22 cellular contexts compared by ENCODE assay signal in the genomic region with DNA sequence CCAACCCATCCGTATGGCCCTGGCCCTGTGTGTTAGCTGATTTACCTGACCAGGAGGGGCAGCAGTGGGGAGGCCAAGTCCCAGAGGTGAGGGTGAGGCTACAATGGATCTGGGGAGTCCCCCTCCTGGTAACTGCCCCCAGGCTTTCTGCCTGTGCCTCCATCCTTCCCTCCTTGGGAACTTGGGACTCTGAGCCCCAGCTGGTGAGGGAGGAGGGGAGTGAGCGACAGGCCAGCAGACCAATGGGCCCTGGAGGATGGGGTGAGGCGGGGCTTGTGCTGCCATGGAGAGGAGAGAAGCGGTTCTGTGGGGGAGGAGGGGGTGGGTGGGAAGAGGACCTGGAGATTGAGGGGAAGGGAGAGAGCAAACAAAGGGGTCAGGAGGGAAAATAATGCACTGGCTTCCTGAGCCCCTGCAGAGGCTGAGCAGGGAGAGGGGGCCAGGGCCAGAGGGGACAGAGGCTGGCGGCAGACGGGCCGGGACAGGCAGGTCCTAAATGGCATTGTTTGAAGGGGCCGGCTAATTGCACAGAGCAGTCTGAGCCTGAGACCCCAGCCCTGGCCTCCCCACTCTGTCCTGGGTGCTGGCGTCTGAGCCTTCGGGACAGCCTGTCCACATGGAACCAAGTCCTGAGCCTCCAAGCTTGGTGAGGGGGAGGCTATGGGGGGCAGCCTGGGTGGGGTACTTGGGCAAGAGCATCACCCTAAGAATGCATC. TPM values are rescaled to one million over a fixed set of nuclear protein-coding genes. Genes with fewer than 3 reads are reported as not detected.
A peak's percentile ranks its signal among the peaks of the same experiment; 100 is the strongest.
DNase-seq lines count a peak whose midpoint lies in the region; ATAC-seq and TF ChIP-seq lines count a peak whose summit lies in the region.
"Had no signal": no experiment of that assay in that cellular context is flagged by ENCODE, and none has a peak within 500 bp of the region (broad histone marks: within the 10 kb centered on the region; RNA-seq: fewer than 3 reads in every experiment).

No MANE protein-coding gene starts in this region.

- no peak for TF ChIP-seq POLR2A in erythroblast (IDR thresholded peaks at IDR 0.05; ENCODE audit: low read length)

- H3K56ac ChIP-seq in mesendoderm (ENCODE audit: low read length), result peak overlapping the region; percentile 74

- H3K4me1 Mint-ChIP-seq in WTC11, result peaks cover 75% of the 10 kb centered on the region

- H3K4me3 ChIP-seq in BLaER1, result no peak overlapping the region
- H3K4me3 ChIP-seq in HUES64 (ENCODE audit: low read length), result no peak overlapping the region
- no peak overlapping the region for H3K4me3 ChIP-seq in mesendoderm (ENCODE audit: low read length)
- H3K4me3 ChIP-seq: breast epithelium, esophagus squamous epithelium, heart left ventricle had no signal

- CTCF ChIA-PET in WTC11 (lab: Charles Lee), result interaction anchor here (0.9 to 6.2 kb wide), 16 partner anchors 9 to 241 kb away, joined by 3 to 138 read pairs (median 8); a partner anchor contains a TSS

- H3K36me3 Mint-ChIP-seq in WTC11, result peaks cover 64% of the 10 kb centered on the region
- H3K36me3 Mint-ChIP-seq: CD4-positive, alpha-beta memory T cell had no signal

- no peak for TF ChIP-seq CTCF in WTC11 (IDR thresholded peaks at IDR 0.05)

- no peak overlapping the region for H2AK5ac ChIP-seq in mesendoderm (ENCODE audit: low read length)

- H3K36me3 ChIP-seq in BLaER1 (peaks cover 4% of the 10 kb centered on the region; the same call in 1 of the 2 replicates), HUES64 (ENCODE audit: insufficient read depth, low read length) (peaks cover 92% of the 10 kb centered on the region), mesendoderm (ENCODE audit: control insufficient read depth, insufficient read depth, low read length) (peaks cover 14% of the 10 kb centered on the region)
- H3K36me3 ChIP-seq: breast epithelium, heart left ventricle had no signal

- no peak overlapping the region for H3K9ac ChIP-seq in BLaER1
- peak overlapping the region; percentile 9; the same call in 1 of the 2 replicates for H3K9ac ChIP-seq in HUES64 (ENCODE audit: low read depth, low read length)
- H3K9ac ChIP-seq in mesendoderm (ENCODE audit: low read length), result no peak overlapping the region

- ATAC-seq in WTC11 (peak; percentile 45), left cardiac atrium (no peak)
- ATAC-seq: activated T-helper 17 cell treated with anti-CD3 and anti-CD28 coated beads, Interleukin-2, amount 50 U/mL, for 72 hours; heart left ventricle had no signal

- H3K9me3 ChIP-seq in BLaER1, result no peaks in the 10 kb centered on the region
- no peaks in the 10 kb centered on the region for H3K9me3 ChIP-seq in HUES64 (ENCODE audit: insufficient read depth, low read depth, low read length)
- H3K9me3 ChIP-seq: breast epithelium, esophagus squamous epithelium, heart left ventricle had no signal

- H3K4ac ChIP-seq in mesendoderm (ENCODE audit: low read depth, low read length), result no peak overlapping the region

- POLR2A ChIA-PET in WTC11 (lab: Charles Lee), result interaction anchor here (0.7 to 1.5 kb wide), 6 partner anchors 15 to 104 kb away, joined by 3 to 7 read pairs (median 3); no protein-coding TSS in a partner anchor

- WGBS in HUES64, result 76% methylated on average over 10 of the region's 10 CpGs
- no CpG with 5 or more reads among the region's 10 CpGs for WGBS in mesendoderm (ENCODE audit: extremely low coverage, insufficient coverage, low lambda C conversion rate)

- H3K79me2 ChIP-seq in mesendoderm (ENCODE audit: control insufficient read depth, insufficient read depth, low read length), result peaks cover 57% of the 10 kb centered on the region

- peaks cover 27% of the 10 kb centered on the region for H3K79me1 ChIP-seq in mesendoderm (ENCODE audit: low read length)

- H3K4me2 ChIP-seq in BLaER1 (peak overlapping the region; percentile 70), mesendoderm (ENCODE audit: low read length) (no peak overlapping the region)

- H3K18ac ChIP-seq in mesendoderm (ENCODE audit: low read length), result no peak overlapping the region

- H2BK15ac ChIP-seq in mesendoderm (replicated peaks; ENCODE audit: low read depth), result no peak overlapping the region

- H4K5ac ChIP-seq in mesendoderm (ENCODE audit: low read length), result no peak overlapping the region

- H3K27me3 ChIP-seq in BLaER1 (no peaks in the 10 kb centered on the region), HUES64 (ENCODE audit: insufficient read depth, low read length) (no peaks in the 10 kb centered on the region), mesendoderm (ENCODE audit: insufficient read depth, low read length, poor library complexity) (no peaks in the 10 kb centered on the region)
- H3K27me3 ChIP-seq: breast epithelium, esophagus squamous epithelium, heart left ventricle had no signal

- DNase-seq in WTC11 (ENCODE audit: low spot score), result peak; percentile 81
- DNase-seq in mesendoderm, result peak; percentile 70
- DNase-seq in MV-4-11 (lab: John Stamatoyannopoulos, UW), result no peak
- DNase-seq in stimulated activated CD4-positive, alpha-beta T cell treated with anti-CD3 and anti-CD28 coated beads, Interleukin-15, amount 100 ng/mL, for 24 hours, result no peak
- DNase-seq in left cardiac atrium, result no peak
- no peak for DNase-seq in erythroblast (lab: John Stamatoyannopoulos, UW)
- DNase-seq: ACHN; activated CD4-positive, CD25-positive, alpha-beta regulatory T cell treated with anti-CD3 and anti-CD28 coated beads, Interleukin-2, amount 50 U/mL, for 72 hours; CD4-positive, alpha-beta memory T cell; dermis blood vessel endothelial cell; esophagus squamous epithelium; heart left ventricle; kidney glomerular epithelial cell; midbrain; NCI-H226; right cardiac atrium; SHP77 treated with DMSO at 0.1 percent for 48 hours; T-helper 2 cell had no signal

- H4K20me1 ChIP-seq in BLaER1, result no peaks in the 10 kb centered on the region

- no peak overlapping the region for H2BK120ac ChIP-seq in mesendoderm (ENCODE audit: low read depth, low read length)

- no peaks in the 10 kb centered on the region for H3K27me3 Mint-ChIP-seq in WTC11 (ENCODE audit: low read depth)
- H3K27me3 Mint-ChIP-seq: activated T-helper 17 cell treated with anti-CD3 and anti-CD28 coated beads, Interleukin-2, amount 50 U/mL, for 72 hours; CD4-positive, alpha-beta memory T cell had no signal

- no peaks in the 10 kb centered on the region for H3K9me3 Mint-ChIP-seq in WTC11
- H3K9me3 Mint-ChIP-seq: activated T-helper 17 cell treated with anti-CD3 and anti-CD28 coated beads, Interleukin-2, amount 50 U/mL, for 72 hours; CD4-positive, alpha-beta memory T cell had no signal

- H3K4me3 Mint-ChIP-seq in WTC11, result no peak overlapping the region
- H3K4me3 Mint-ChIP-seq: activated T-helper 17 cell treated with anti-CD3 and anti-CD28 coated beads, Interleukin-2, amount 50 U/mL, for 72 hours; CD4-positive, alpha-beta memory T cell had no signal

- intact Hi-C loops in left cardiac atrium (cut with DNase I), result loop anchor here (5.0 to 10.0 kb wide), 2 partner anchors 102 to 515 kb away; no protein-coding TSS in a partner anchor

- no peak overlapping the region for H4K8ac ChIP-seq in mesendoderm (ENCODE audit: low read depth, low read length)

- no peak overlapping the region for H2BK5ac ChIP-seq in mesendoderm (ENCODE audit: low read length)

- H3K27ac ChIP-seq in BLaER1 (no peak overlapping the region), HUES64 (ENCODE audit: low read depth, low read length) (peak overlapping the region; percentile 85), mesendoderm (ENCODE audit: low read depth, low read length) (peak overlapping the region; percentile 61)
- H3K27ac ChIP-seq: breast epithelium, esophagus squamous epithelium, heart left ventricle had no signal

- H3K23ac ChIP-seq in mesendoderm (ENCODE audit: low read length), result no peak overlapping the region

- H3K4me1 ChIP-seq in BLaER1 (peaks cover 73% of the 10 kb centered on the region), HUES64 (ENCODE audit: insufficient read depth, low read length) (peaks cover 47% of the 10 kb centered on the region), mesendoderm (ENCODE audit: control insufficient read depth, low read depth, low read length) (peaks cover 9% of the 10 kb centered on the region)

- H3K27ac Mint-ChIP-seq in WTC11, result no peak overlapping the region
- H3K27ac Mint-ChIP-seq: activated T-helper 17 cell treated with anti-CD3 and anti-CD28 coated beads, Interleukin-2, amount 50 U/mL, for 72 hours had no signal

TF ChIP-seq in WTC11, 78 proteins besides CTCF, POLR2A, EP300 and RAD21 (continues in another document):
- TF ChIP-seq PRRX2 (CRISPR knock-in tag; IDR thresholded peaks at IDR 0.05) (0 out of 2 replicates have a peak, but pooled peaks have one; percentile 42), HMGA2 (CRISPR knock-in tag; IDR thresholded peaks at IDR 0.05) (no peak), ZNF121 (CRISPR knock-in tag; IDR thresholded peaks at IDR 0.05) (0 out of 2 replicates have a peak, but pooled peaks have one; percentile 30)
- TF ChIP-seq, protein P1, sequence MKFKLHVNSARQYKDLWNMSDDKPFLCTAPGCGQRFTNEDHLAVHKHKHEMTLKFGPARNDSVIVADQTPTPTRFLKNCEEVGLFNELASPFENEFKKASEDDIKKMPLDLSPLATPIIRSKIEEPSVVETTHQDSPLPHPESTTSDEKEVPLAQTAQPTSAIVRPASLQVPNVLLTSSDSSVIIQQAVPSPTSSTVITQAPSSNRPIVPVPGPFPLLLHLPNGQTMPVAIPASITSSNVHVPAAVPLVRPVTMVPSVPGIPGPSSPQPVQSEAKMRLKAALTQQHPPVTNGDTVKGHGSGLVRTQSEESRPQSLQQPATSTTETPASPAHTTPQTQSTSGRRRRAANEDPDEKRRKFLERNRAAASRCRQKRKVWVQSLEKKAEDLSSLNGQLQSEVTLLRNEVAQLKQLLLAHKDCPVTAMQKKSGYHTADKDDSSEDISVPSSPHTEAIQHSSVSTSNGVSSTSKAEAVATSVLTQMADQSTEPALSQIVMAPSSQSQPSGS (CRISPR knock-in tag; IDR thresholded peaks at IDR 0.05; ENCODE audit: borderline replicate concordance, low read depth), result no peak

RNA-seq across cellular contexts. Expression of a gene that starts 17.5 kb away (rescaled TPM):
- 348 TPM for polyA plus RNA-seq in HUES64 (2013, experiment 1 of 2)
- polyA plus RNA-seq in HUES64 (2013, experiment 2 of 2), result 271 TPM
- total RNA-seq in WTC11 (2021) (638 to 682 TPM (median 641 TPM) in 3 replicates), left cardiac atrium (under 1 TPM; 0.44 to 0.65 TPM)
- polyA plus RNA-seq in mesendoderm (2013, experiment 1 of 2), result 290 TPM
- polyA plus RNA-seq in mesendoderm (2013, experiment 2 of 2), result 289 TPM

RNA-seq across cellular contexts. Expression of a gene that starts 36.4 kb away (rescaled TPM):
- 46.8 TPM for polyA plus RNA-seq in HUES64 (2013, experiment 1 of 2)
- 42.3 TPM for polyA plus RNA-seq in HUES64 (2013, experiment 2 of 2)
- total RNA-seq in WTC11 (2021), result 41.8 to 42.4 TPM (median 42.3 TPM) in 3 replicates
- 70.1 TPM for polyA plus RNA-seq in mesendoderm (2013, experiment 1 of 2)
- polyA plus RNA-seq in mesendoderm (2013, experiment 2 of 2), result 71.1 TPM
- total RNA-seq in left cardiac atrium, result 10 to 100 TPM; 38.1 to 38.9 TPM

RNA-seq across cellular contexts. Expression of a gene that starts 40.1 kb away (rescaled TPM):
- polyA plus RNA-seq in HUES64 (2013, experiment 1 of 2), result 138 TPM
- 148 TPM for polyA plus RNA-seq in HUES64 (2013, experiment 2 of 2)
- total RNA-seq in WTC11 (2021), result 154 to 159 TPM (median 155 TPM) in 3 replicates
- 133 TPM for polyA plus RNA-seq in mesendoderm (2013, experiment 1 of 2)
- polyA plus RNA-seq in mesendoderm (2013, experiment 2 of 2), result 130 TPM
- 10 to 100 TPM; 76.8 to 93.2 TPM for total RNA-seq in left cardiac atrium

Comparison
In these comparisons a context has a peak if more than half of its experiments do, and no peak if none do; other contexts are left out.
1. DNase-seq: peak in WTC11 (single experiment) and mesendoderm (single experiment); none in MV-4-11 (single experiment), stimulated activated CD4-positive, alpha-beta T cell treated with anti-CD3 and anti-CD28 coated beads, Interleukin-15, amount 100 ng/mL, for 24 hours (single experiment), left cardiac atrium (single experiment) and erythroblast (0 of 2).
2. RNA of a gene that starts 17.5 kb away (total RNA-seq): 638 to 682 TPM in WTC11; 0.44 to 0.65 TPM in left cardiac atrium; every median in the first group is over 100 times any median in the second.